8 cellular contexts compared by ENCODE assay signal in genomic region chr19:2607712-2608601, GRCh38.
DNase-seq lines count a peak whose midpoint lies in the region; ATAC-seq lines count a peak whose summit lies in the region.

No MANE protein-coding gene starts in this region.

- CTCF ChIA-PET in CD8-positive, alpha-beta memory T cell (lab: Charles Lee), result interaction anchor here (0.7 to 8.1 kb wide), 7 partner anchors 6 to 138 kb away, joined by 3 to 111 read pairs (median 31); partner anchors contain the start of gene GADD45B

- H3K9me3 Mint-ChIP-seq in CD8-positive, alpha-beta memory T cell, result no peaks in the 10 kb centered on the region
- H3K9me3 Mint-ChIP-seq in activated naive CD8-positive, alpha-beta T cell treated with anti-CD3 and anti-CD28 coated beads, Interleukin-2, amount 10 ng/mL, durations not matched to agents 7 days and 5 days, result no peaks in the 10 kb centered on the region

- DNase-seq in CD8-positive, alpha-beta memory T cell, result peak; percentile 72 to 91 (median 81)
- DNase-seq in T-helper 1 cell (peak; percentile 52 to 76 (median 65)), NCI-H1694 treated with DMSO at 0.1 percent for 48 hours (lab: John Stamatoyannopoulos, UW) (no peak), NCI-H146 treated with DMSO at 0.1 percent for 48 hours (lab: John Stamatoyannopoulos, UW; ENCODE audit: unreplicated experiment) (no peak), OCI-M1 (lab: John Stamatoyannopoulos, UW) (no peak)
- DNase-seq in activated naive CD8-positive, alpha-beta T cell treated with anti-CD3 and anti-CD28 coated beads, Interleukin-2, amount 10 ng/mL, durations not matched to agents 7 days and 5 days, result peak; percentile 66
- DNase-seq in stimulated activated CD8-positive, alpha-beta memory T cell treated with anti-CD3 and anti-CD28 coated beads, Interleukin-15, amount 100 ng/mL, for 24 hours (ENCODE audit: low read depth), result peak; percentile 68

- no peaks in the 10 kb centered on the region for H3K9me3 ChIP-seq in CD8-positive, alpha-beta memory T cell (ENCODE audit: low read length)

- peaks cover 0 to 5% of the 10 kb centered on the region in 2 donors for H3K27me3 Mint-ChIP-seq in CD8-positive, alpha-beta memory T cell
- H3K27me3 Mint-ChIP-seq in activated naive CD8-positive, alpha-beta T cell treated with anti-CD3 and anti-CD28 coated beads, Interleukin-2, amount 10 ng/mL, durations not matched to agents 7 days and 5 days, result peaks cover 9% of the 10 kb centered on the region

- H3K4me3 ChIP-seq in CD8-positive, alpha-beta memory T cell (ENCODE audit: low read length), result peak overlapping the region; percentile 45

- POLR2A ChIA-PET in CD8-positive, alpha-beta memory T cell (lab: Charles Lee), result interaction anchor here (0.6 to 4.8 kb wide), 5 partner anchors 13 to 1579 kb away, joined by 3 to 101 read pairs (median 5); partner anchors contain the start of gene GADD45B
- POLR2A ChIA-PET in activated naive CD8-positive, alpha-beta T cell treated with anti-CD3 and anti-CD28 coated beads, Interleukin-2, amount 10 ng/mL, durations not matched to agents 7 days and 5 days (lab: Charles Lee), result interaction anchor here (0.7 to 10.5 kb wide), 3 partner anchors 13 to 131 kb away, joined by 3 to 207 read pairs (median 3); partner anchors contain the start of gene GADD45B

- peak overlapping the region; percentile 60 to 94 (median 89) for H3K27ac Mint-ChIP-seq in CD8-positive, alpha-beta memory T cell
- H3K27ac Mint-ChIP-seq in activated naive CD8-positive, alpha-beta T cell treated with anti-CD3 and anti-CD28 coated beads, Interleukin-2, amount 10 ng/mL, durations not matched to agents 7 days and 5 days, result peak overlapping the region; percentile 77

- no peaks in the 10 kb centered on the region for H3K36me3 ChIP-seq in CD8-positive, alpha-beta memory T cell (ENCODE audit: insufficient read depth, low read length)

- peak overlapping the region; percentile 71 to 89 (median 77) for H3K4me3 Mint-ChIP-seq in CD8-positive, alpha-beta memory T cell
- H3K4me3 Mint-ChIP-seq in activated naive CD8-positive, alpha-beta T cell treated with anti-CD3 and anti-CD28 coated beads, Interleukin-2, amount 10 ng/mL, durations not matched to agents 7 days and 5 days, result peak overlapping the region; percentile 81

- ATAC-seq in GM21737 (IDR thresholded peaks at IDR 0.05; ENCODE audit: unreplicated experiment), result peak; percentile 33
- ATAC-seq in activated naive CD8-positive, alpha-beta T cell treated with anti-CD3 and anti-CD28 coated beads, Interleukin-2, amount 10 ng/mL, durations not matched to agents 7 days and 5 days (ENCODE audit: low read depth), result peak; percentile 51

- no peaks in the 10 kb centered on the region for H3K36me3 Mint-ChIP-seq in CD8-positive, alpha-beta memory T cell
- H3K36me3 Mint-ChIP-seq in activated naive CD8-positive, alpha-beta T cell treated with anti-CD3 and anti-CD28 coated beads, Interleukin-2, amount 10 ng/mL, durations not matched to agents 7 days and 5 days, result no peaks in the 10 kb centered on the region

- H3K4me1 ChIP-seq in CD8-positive, alpha-beta memory T cell (ENCODE audit: insufficient read depth, low read length), result peaks cover 14% of the 10 kb centered on the region

- no peak overlapping the region for H3K27ac ChIP-seq in CD8-positive, alpha-beta memory T cell (ENCODE audit: low read depth, low read length)

- peaks cover 25 to 33% (median 26%) of the 10 kb centered on the region in 3 donors for H3K4me1 Mint-ChIP-seq in CD8-positive, alpha-beta memory T cell
- H3K4me1 Mint-ChIP-seq in activated naive CD8-positive, alpha-beta T cell treated with anti-CD3 and anti-CD28 coated beads, Interleukin-2, amount 10 ng/mL, durations not matched to agents 7 days and 5 days, result peaks cover 22% of the 10 kb centered on the region

- no peaks in the 10 kb centered on the region for H3K27me3 ChIP-seq in CD8-positive, alpha-beta memory T cell (ENCODE audit: insufficient read depth, low read length, poor library complexity, severe bottlenecking)

Comparison
In these comparisons a context has a peak if more than half of its experiments do, and no peak if none do; other contexts are left out.
1. DNase-seq: peak in CD8-positive, alpha-beta memory T cell (5 of 5), T-helper 1 cell (5 of 5), activated naive CD8-positive, alpha-beta T cell treated with anti-CD3 and anti-CD28 coated beads, Interleukin-2, amount 10 ng/mL, durations not matched to agents 7 days and 5 days (single experiment) and stimulated activated CD8-positive, alpha-beta memory T cell treated with anti-CD3 and anti-CD28 coated beads, Interleukin-15, amount 100 ng/mL, for 24 hours (single experiment); none in NCI-H1694 treated with DMSO at 0.1 percent for 48 hours (single experiment), NCI-H146 treated with DMSO at 0.1 percent for 48 hours (single experiment) and OCI-M1 (single experiment).